ENCODE assay signal across 23 cellular contexts in the genomic region with DNA sequence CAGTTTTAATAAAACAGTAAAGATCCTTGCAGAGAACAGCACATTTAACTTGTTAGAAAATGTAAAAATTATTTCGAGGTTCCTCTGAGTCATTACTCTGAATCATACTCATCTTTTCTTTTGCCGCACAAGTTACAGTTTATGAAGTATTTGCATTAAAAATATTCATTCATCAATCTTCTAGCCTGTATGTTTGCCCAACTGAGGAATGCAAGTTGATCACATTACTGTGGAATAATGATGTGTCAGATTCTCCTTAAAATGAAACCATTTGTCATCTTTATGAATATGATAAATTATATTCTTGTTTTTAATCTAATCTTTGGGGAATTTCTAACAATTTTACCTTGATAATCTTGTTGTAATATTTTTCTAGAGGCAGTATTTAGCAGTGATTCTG.
"Had no signal": no experiment of that assay in that cellular context is flagged by ENCODE, and none has a peak within 500 bp of the region (broad histone marks: within the 10 kb centered on the region; RNA-seq: fewer than 3 reads in every experiment).

No MANE protein-coding gene starts in this region.

- H3K9me3 ChIP-seq: esophagus muscularis mucosa, prostate gland, testis, tibial artery, upper lobe of left lung had no signal

- H3K27ac ChIP-seq: coronary artery, esophagus muscularis mucosa, heart right ventricle, left lung, prostate gland, skin epidermis, spleen, testis, tibial artery, upper lobe of left lung had no signal

- H3K4me1 ChIP-seq: esophagus muscularis mucosa, heart right ventricle, left lung, prostate gland, spleen, testis, tibial artery, upper lobe of left lung had no signal

- DNase-seq: dermis blood vessel endothelial cell; effector memory CD4-positive, alpha-beta T cell; foreskin melanocyte; glutamatergic neuron; heart right ventricle; hippocampal formation; left cardiac atrium; left lung; naive thymus-derived CD8-positive, alpha-beta T cell; nephron progenitor cell; right cardiac atrium; spleen; stimulated activated CD4-positive, alpha-beta T cell treated with anti-CD3 and anti-CD28 coated beads, Interleukin-4, amount 100 ng/mL, for 4 hours; stimulated activated naive CD8-positive, alpha-beta T cell treated with anti-CD3 and anti-CD28 coated beads, Interleukin-15, Interleukin-2, amounts not matched to agents 100 U/mL and 50 U/mL, for 24 hours; substantia nigra; testis; tibial artery; upper lobe of left lung had no signal

- H3K36me3 ChIP-seq: esophagus muscularis mucosa, heart right ventricle, left lung, prostate gland, spleen, tibial artery, upper lobe of left lung had no signal

- H3K4me3 ChIP-seq: coronary artery, esophagus muscularis mucosa, heart right ventricle, left lung, prostate gland, skin epidermis, spleen, testis, tibial artery, upper lobe of left lung had no signal

- ATAC-seq: heart right ventricle; left cardiac atrium; left lung; naive thymus-derived CD8-positive, alpha-beta T cell; right cardiac atrium; stimulated activated memory B cell treated with anti-CD40 and anti-IgM and Interleukin-4, amounts not matched to agents 10 μg/mL and 1 μg/mL and 100 μg/mL, for 72 hours; stimulated activated naive CD8-positive, alpha-beta T cell treated with anti-CD3 and anti-CD28 coated beads, Interleukin-15, Interleukin-2, amounts not matched to agents 100 U/mL and 50 U/mL, for 24 hours had no signal

- H3K27me3 ChIP-seq: esophagus muscularis mucosa, heart right ventricle, left lung, spleen, testis, tibial artery, upper lobe of left lung had no signal
